Comparison of ENCODE assay signal across 22 cellular contexts in the genomic region with DNA sequence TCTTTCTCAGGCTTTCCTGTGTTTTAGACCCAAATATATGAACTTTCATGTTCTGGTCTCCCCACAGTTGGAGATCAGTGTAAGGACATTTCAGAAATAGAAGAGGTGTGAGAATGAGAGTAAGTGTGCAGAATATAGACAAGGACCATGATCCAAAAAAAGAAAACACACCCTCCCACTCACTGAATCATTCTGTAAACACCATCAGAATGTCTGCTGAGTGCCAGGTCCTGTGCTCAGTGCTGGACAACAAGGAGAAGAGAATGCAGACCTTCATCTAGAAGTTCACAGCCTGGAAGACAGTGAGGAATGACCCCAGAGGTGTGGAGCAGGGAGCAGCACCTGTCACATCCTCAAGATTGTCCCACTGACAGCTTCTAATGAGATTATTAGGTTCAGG. TPM values are rescaled to one million over a fixed set of nuclear protein-coding genes. Genes with fewer than 3 reads are reported as not detected.
"Had no signal": no experiment of that assay in that cellular context is flagged by ENCODE, and none has a peak within 500 bp of the region (broad histone marks: within the 10 kb centered on the region; RNA-seq: fewer than 3 reads in every experiment).

No MANE protein-coding gene starts in this region.

- H3K36me3 ChIP-seq: gastrocnemius medialis, spleen, vagina had no signal

- H3K27ac ChIP-seq: epithelial cell of prostate, gastrocnemius medialis, spleen, vagina had no signal

- H3K4me1 Mint-ChIP-seq: activated CD4-positive, alpha-beta T cell treated with anti-CD3 and anti-CD28 coated beads, Interleukin-2, amount 10 ng/mL, durations not matched to agents 7 days and 5 days; activated naive CD8-positive, alpha-beta T cell treated with anti-CD3 and anti-CD28 coated beads for 36 hours had no signal

- H3K27me3 ChIP-seq: gastrocnemius medialis, vagina had no signal

- H3K9me3 Mint-ChIP-seq: activated CD4-positive, alpha-beta T cell treated with anti-CD3 and anti-CD28 coated beads, Interleukin-2, amount 10 ng/mL, durations not matched to agents 7 days and 5 days; activated naive CD8-positive, alpha-beta T cell treated with anti-CD3 and anti-CD28 coated beads for 36 hours; dendritic cell treated with granulocyte-macrophage colony-stimulating factor and Interleukin-4, amounts not matched to agents 40 ng/mL and 50 ng/mL, for 4 days; stimulated activated naive CD8-positive, alpha-beta T cell treated with anti-CD3 and anti-CD28 coated beads, Interleukin-15, Interleukin-2, amounts not matched to agents 100 ng/mL and 50 ng/mL, for 24 hours; T-helper 2 cell treated with Interferon-gamma antibody and Interleukin-4, amounts not matched to agents 5 μg/mL and 100 μg/mL, for 36 hours had no signal

- H3K9me3 ChIP-seq: gastrocnemius medialis, spleen, vagina had no signal

- H3K4me1 ChIP-seq: gastrocnemius medialis, spleen, vagina had no signal

- ATAC-seq: gastrocnemius medialis; left lobe of liver; naive thymus-derived CD8-positive, alpha-beta T cell; sciatic nerve had no signal

- H3K36me3 Mint-ChIP-seq: activated naive CD8-positive, alpha-beta T cell treated with anti-CD3 and anti-CD28 coated beads for 36 hours; brain; naive thymus-derived CD8-positive, alpha-beta T cell had no signal

- H3K27me3 Mint-ChIP-seq: activated CD4-positive, alpha-beta T cell treated with anti-CD3 and anti-CD28 coated beads, Interleukin-2, amount 10 ng/mL, durations not matched to agents 7 days and 5 days had no signal

- H3K4me3 Mint-ChIP-seq: activated CD4-positive, alpha-beta T cell treated with anti-CD3 and anti-CD28 coated beads, Interleukin-2, amount 10 ng/mL, durations not matched to agents 7 days and 5 days; activated naive CD8-positive, alpha-beta T cell treated with anti-CD3 and anti-CD28 coated beads for 36 hours; brain; dendritic cell treated with granulocyte-macrophage colony-stimulating factor and Interleukin-4, amounts not matched to agents 40 ng/mL and 50 ng/mL, for 4 days; naive thymus-derived CD8-positive, alpha-beta T cell; stimulated activated naive CD8-positive, alpha-beta T cell treated with anti-CD3 and anti-CD28 coated beads, Interleukin-15, Interleukin-2, amounts not matched to agents 100 ng/mL and 50 ng/mL, for 24 hours; T-helper 2 cell treated with Interferon-gamma antibody and Interleukin-4, amounts not matched to agents 5 μg/mL and 100 μg/mL, for 36 hours had no signal

- H3K4me3 ChIP-seq: gastrocnemius medialis, spleen, vagina had no signal

- H3K27ac Mint-ChIP-seq: activated CD4-positive, alpha-beta T cell treated with anti-CD3 and anti-CD28 coated beads, Interleukin-2, amount 10 ng/mL, durations not matched to agents 7 days and 5 days; activated naive CD8-positive, alpha-beta T cell treated with anti-CD3 and anti-CD28 coated beads for 36 hours; dendritic cell treated with granulocyte-macrophage colony-stimulating factor and Interleukin-4, amounts not matched to agents 40 ng/mL and 50 ng/mL, for 4 days; naive thymus-derived CD8-positive, alpha-beta T cell; progenitor cell of endocrine pancreas; stimulated activated naive CD8-positive, alpha-beta T cell treated with anti-CD3 and anti-CD28 coated beads, Interleukin-15, Interleukin-2, amounts not matched to agents 100 ng/mL and 50 ng/mL, for 24 hours; T-helper 2 cell treated with Interferon-gamma antibody and Interleukin-4, amounts not matched to agents 5 μg/mL and 100 μg/mL, for 36 hours had no signal

- DNase-seq: activated CD4-positive, alpha-beta T cell treated with anti-CD3 and anti-CD28 coated beads, Interleukin-2, amount 10 ng/mL, durations not matched to agents 7 days and 5 days; activated naive CD8-positive, alpha-beta T cell treated with anti-CD3 and anti-CD28 coated beads for 36 hours; amygdala; cerebellar nuclear complex; effector memory CD4-positive, alpha-beta T cell; gastrocnemius medialis; islet precursor cell; mesenchymal stem cell; naive thymus-derived CD8-positive, alpha-beta T cell; occipital lobe; spleen had no signal

RNA-seq across cellular contexts. Expression of a gene that starts 19.1 kb away (rescaled TPM):
- total RNA-seq: activated naive CD8-positive, alpha-beta T cell treated with anti-CD3 and anti-CD28 coated beads for 36 hours; naive thymus-derived CD8-positive, alpha-beta T cell had no signal
- polyA plus RNA-seq: naive thymus-derived CD8-positive, alpha-beta T cell had no signal

RNA-seq across cellular contexts. Expression of a gene that starts 44.5 kb away (rescaled TPM):
- total RNA-seq: activated CD4-positive, alpha-beta T cell treated with anti-CD3 and anti-CD28 coated beads, Interleukin-2, amount 10 ng/mL, durations not matched to agents 7 days and 5 days; activated naive CD8-positive, alpha-beta T cell treated with anti-CD3 and anti-CD28 coated beads for 36 hours; gastrocnemius medialis; left lobe of liver; mucosa of gallbladder; naive thymus-derived CD8-positive, alpha-beta T cell; occipital lobe; progenitor cell of endocrine pancreas; sciatic nerve; spleen; temporal lobe; vagina had no signal
- polyA plus RNA-seq: naive thymus-derived CD8-positive, alpha-beta T cell; spleen had no signal
